12 cellular contexts compared by ENCODE assay signal in genomic region chr9:69200071-69200470, GRCh38. TPM values are rescaled to one million over a fixed set of nuclear protein-coding genes. Genes with fewer than 3 reads are reported as not detected.
DNase-seq lines count a peak whose midpoint lies in the region; ATAC-seq and TF ChIP-seq lines count a peak whose summit lies in the region.
"Had no signal": no experiment of that assay in that cellular context is flagged by ENCODE, and none has a peak within 500 bp of the region (broad histone marks: within the 10 kb centered on the region; RNA-seq: fewer than 3 reads in every experiment).

No MANE protein-coding gene starts in this region.

- H2BK15ac ChIP-seq in mesendoderm (replicated peaks; ENCODE audit: low read depth): no peak overlapping the region

- H3K4me2 ChIP-seq in mesendoderm (ENCODE audit: low read length): no peak overlapping the region

- H3K18ac ChIP-seq in mesendoderm (ENCODE audit: low read length): no peak overlapping the region

- H3K56ac ChIP-seq in mesendoderm (ENCODE audit: low read length): no peak overlapping the region

- H3K36me3 ChIP-seq in mesendoderm (ENCODE audit: control insufficient read depth, insufficient read depth, low read length): no peaks in the 10 kb centered on the region

- H3K79me2 ChIP-seq in mesendoderm (ENCODE audit: control insufficient read depth, insufficient read depth, low read length): peaks cover 24% of the 10 kb centered on the region

- no peak overlapping the region for H3K27ac ChIP-seq in mesendoderm (ENCODE audit: low read depth, low read length)

- H4K8ac ChIP-seq in mesendoderm (ENCODE audit: low read depth, low read length): no peak overlapping the region

- DNase-seq in NOMO-1 treated with dmso at 0.1 percent for 144 hours (lab: John Stamatoyannopoulos, UW; ENCODE audit: unreplicated experiment) (peak; percentile 1), NOMO-1 (lab: John Stamatoyannopoulos, UW; ENCODE audit: unreplicated experiment in 2 of 2) (no peak), LHCN-M2 (ENCODE audit: low read depth) (peak; percentile 42), epithelial cell of esophagus (ENCODE audit: low read depth) (peak; percentile 82), mesendoderm (peak; percentile 74), middle frontal gyrus (ENCODE audit: extremely low spot score, low spot score) (no peak)
- DNase-seq in stimulated activated naive CD4-positive, alpha-beta T cell treated with Interleukin-2 at 50 U/mL for 16 hours (lab: John Stamatoyannopoulos, UW): no peak
- DNase-seq: 8988T; activated CD4-positive, alpha-beta T cell treated with anti-CD3 and anti-CD28 coated beads for 1 hour; activated naive CD8-positive, alpha-beta T cell treated with anti-CD3 and anti-CD28 coated beads, Interleukin-2, amount 10 ng/mL, durations not matched to agents 7 days and 5 days; NCI-H2029 had no signal

- no peak overlapping the region for H3K4ac ChIP-seq in mesendoderm (ENCODE audit: low read depth, low read length)

- peaks cover 15% of the 10 kb centered on the region for H3K4me1 ChIP-seq in mesendoderm (ENCODE audit: control insufficient read depth, low read depth, low read length)

- WGBS in mesendoderm (ENCODE audit: extremely low coverage, insufficient coverage, low lambda C conversion rate): no CpG with 5 or more reads among the region's 6 CpGs

- no peak overlapping the region for H2AK5ac ChIP-seq in mesendoderm (ENCODE audit: low read length)

- H3K79me1 ChIP-seq in mesendoderm (ENCODE audit: low read length): peaks cover 10% of the 10 kb centered on the region

- no peak overlapping the region for H4K5ac ChIP-seq in mesendoderm (ENCODE audit: low read length)

- H2BK120ac ChIP-seq in mesendoderm (ENCODE audit: low read depth, low read length): no peak overlapping the region

- no peak overlapping the region for H3K23ac ChIP-seq in mesendoderm (ENCODE audit: low read length)

- no peak for ATAC-seq in GM18520 (IDR thresholded peaks at IDR 0.05; ENCODE audit: unreplicated experiment)

- H3K9ac ChIP-seq in mesendoderm (ENCODE audit: low read length): no peak overlapping the region

- peak; percentile 41 for TF ChIP-seq CTCF in epithelial cell of esophagus (IDR thresholded peaks at IDR 0.05; ENCODE audit: insufficient read depth, low read depth, low read length, missing control alignments)

- H3K27me3 ChIP-seq in mesendoderm (ENCODE audit: insufficient read depth, low read length, poor library complexity): no peaks in the 10 kb centered on the region

- H2BK5ac ChIP-seq in mesendoderm (ENCODE audit: low read length): no peak overlapping the region

- H3K4me3 ChIP-seq in epithelial cell of esophagus (ENCODE audit: low read length): no peak overlapping the region
- H3K4me3 ChIP-seq in mesendoderm (ENCODE audit: low read length): no peak overlapping the region

RNA-seq across cellular contexts. Expression of gene TJP2, which starts 26.0 kb away (rescaled TPM):
- total RNA-seq in LHCN-M2 (2014; rRNA removed): 25.7 and 28.2 TPM in 2 replicates
- 16.9 TPM for polyA plus RNA-seq in LHCN-M2 (2012)
- 65.2 TPM for polyA plus RNA-seq in mesendoderm (2013, experiment 1 of 2)
- polyA plus RNA-seq in mesendoderm (2013, experiment 2 of 2): 64.3 TPM

Comparison
In these comparisons a context has a peak if more than half of its experiments do, and no peak if none do; other contexts are left out.
1. DNase-seq: peak in NOMO-1 treated with dmso at 0.1 percent for 144 hours (single experiment), LHCN-M2 (single experiment), epithelial cell of esophagus (single experiment) and mesendoderm (single experiment); none in NOMO-1 (0 of 2), middle frontal gyrus (single experiment) and stimulated activated naive CD4-positive, alpha-beta T cell treated with Interleukin-2 at 50 U/mL for 16 hours (single experiment).